Comparison of ENCODE assay signal across 32 cellular contexts in the genomic region with DNA sequence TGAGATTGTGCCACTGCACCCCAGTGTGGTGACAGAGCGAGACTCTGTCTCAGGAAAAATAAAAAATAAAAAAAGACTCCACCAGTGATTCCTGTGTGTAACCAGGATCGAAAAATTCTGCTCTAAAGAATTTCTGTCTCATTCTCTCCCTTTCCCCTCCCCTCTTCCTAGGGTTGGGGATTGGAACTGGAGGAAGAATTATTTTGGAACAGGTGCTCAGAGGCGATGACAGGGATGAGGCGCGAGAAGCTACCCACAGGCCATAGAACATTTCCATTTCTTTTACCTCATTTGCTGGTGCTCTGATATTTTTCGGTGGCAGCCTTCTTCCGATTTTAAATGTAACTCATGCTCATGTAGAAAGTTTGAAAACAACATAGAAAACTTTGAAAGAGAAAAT.
"Had no signal": no experiment of that assay in that cellular context is flagged by ENCODE, and none has a peak within 500 bp of the region (broad histone marks: within the 10 kb centered on the region; RNA-seq: fewer than 3 reads in every experiment).

No MANE protein-coding gene starts in this region.

- H3K4me1 ChIP-seq: ascending aorta, breast epithelium had no signal

- H3K9me3 ChIP-seq: ascending aorta, breast epithelium, esophagus squamous epithelium, heart left ventricle had no signal

- H3K4me3 ChIP-seq: ascending aorta, breast epithelium, cardiac muscle cell, coronary artery, dorsolateral prefrontal cortex, esophagus squamous epithelium, heart left ventricle had no signal

- H3K9me3 Mint-ChIP-seq: activated CD4-positive, alpha-beta memory T cell treated with anti-CD3 and anti-CD28 coated beads, Interleukin-2, amount 10 ng/mL, durations not matched to agents 7 days and 5 days; activated CD4-positive, alpha-beta T cell treated with anti-CD3 and anti-CD28 coated beads, Interleukin-2, amount 10 ng/mL, durations not matched to agents 7 days and 5 days; activated naive CD4-positive, alpha-beta T cell treated with anti-CD3 and anti-CD28 coated beads, Interleukin-2, amount 10 ng/mL, durations not matched to agents 7 days and 5 days; activated naive CD4-positive, alpha-beta T cell treated with anti-CD3 and anti-CD28 coated beads, Interleukin-2, amount 50 U/mL, for 72 hours; activated naive CD8-positive, alpha-beta T cell treated with anti-CD3 and anti-CD28 coated beads, Interleukin-2, amount 10 ng/mL, durations not matched to agents 7 days and 5 days; activated T-cell treated with anti-CD3 and anti-CD28 coated beads, Interleukin-2, amount 50 U/mL, for 24 hours; activated T-cell treated with anti-CD3 and anti-CD28 coated beads, Interleukin-2, amount 50 U/mL, for 72 hours; brain; central memory CD8-positive, alpha-beta T cell; dendritic cell treated with granulocyte-macrophage colony-stimulating factor and Interleukin-4, amounts not matched to agents 40 ng/mL and 50 ng/mL, for 4 days; T-cell; T-helper 1 cell treated with Interleukin-12 subunit alpha and Interleukin-12 subunit beta and Interleukin-4 antibody, amounts not matched to agents 30 μg/mL and 1 μg/mL, for 36 hours; WTC11 had no signal

- H3K4me3 Mint-ChIP-seq: activated CD4-positive, alpha-beta memory T cell treated with anti-CD3 and anti-CD28 coated beads, Interleukin-2, amount 10 ng/mL, durations not matched to agents 7 days and 5 days; activated CD4-positive, alpha-beta T cell treated with anti-CD3 and anti-CD28 coated beads, Interleukin-2, amount 10 ng/mL, durations not matched to agents 7 days and 5 days; activated naive CD4-positive, alpha-beta T cell treated with anti-CD3 and anti-CD28 coated beads, Interleukin-2, amount 10 ng/mL, durations not matched to agents 7 days and 5 days; activated naive CD8-positive, alpha-beta T cell treated with anti-CD3 and anti-CD28 coated beads, Interleukin-2, amount 10 ng/mL, durations not matched to agents 7 days and 5 days; activated T-cell treated with anti-CD3 and anti-CD28 coated beads, Interleukin-2, amount 50 U/mL, for 24 hours; activated T-cell treated with anti-CD3 and anti-CD28 coated beads, Interleukin-2, amount 50 U/mL, for 72 hours; brain; central memory CD8-positive, alpha-beta T cell; dendritic cell treated with granulocyte-macrophage colony-stimulating factor and Interleukin-4, amounts not matched to agents 40 ng/mL and 50 ng/mL, for 4 days; T-cell; T-helper 1 cell treated with Interleukin-12 subunit alpha and Interleukin-12 subunit beta and Interleukin-4 antibody, amounts not matched to agents 30 μg/mL and 1 μg/mL, for 36 hours; WTC11 had no signal

- H3K36me3 Mint-ChIP-seq: activated naive CD4-positive, alpha-beta T cell treated with anti-CD3 and anti-CD28 coated beads, Interleukin-2, amount 10 ng/mL, durations not matched to agents 7 days and 5 days; activated naive CD4-positive, alpha-beta T cell treated with anti-CD3 and anti-CD28 coated beads, Interleukin-2, amount 50 U/mL, for 72 hours; activated naive CD8-positive, alpha-beta T cell treated with anti-CD3 and anti-CD28 coated beads, Interleukin-2, amount 10 ng/mL, durations not matched to agents 7 days and 5 days; T-cell had no signal

- H3K27ac Mint-ChIP-seq: activated CD4-positive, alpha-beta memory T cell treated with anti-CD3 and anti-CD28 coated beads, Interleukin-2, amount 10 ng/mL, durations not matched to agents 7 days and 5 days; activated CD4-positive, alpha-beta T cell treated with anti-CD3 and anti-CD28 coated beads, Interleukin-2, amount 10 ng/mL, durations not matched to agents 7 days and 5 days; activated naive CD4-positive, alpha-beta T cell treated with anti-CD3 and anti-CD28 coated beads, Interleukin-2, amount 10 ng/mL, durations not matched to agents 7 days and 5 days; activated naive CD4-positive, alpha-beta T cell treated with anti-CD3 and anti-CD28 coated beads, Interleukin-2, amount 50 U/mL, for 72 hours; activated naive CD8-positive, alpha-beta T cell treated with anti-CD3 and anti-CD28 coated beads, Interleukin-2, amount 10 ng/mL, durations not matched to agents 7 days and 5 days; activated T-cell treated with anti-CD3 and anti-CD28 coated beads, Interleukin-2, amount 50 U/mL, for 24 hours; activated T-cell treated with anti-CD3 and anti-CD28 coated beads, Interleukin-2, amount 50 U/mL, for 72 hours; dendritic cell treated with granulocyte-macrophage colony-stimulating factor and Interleukin-4, amounts not matched to agents 40 ng/mL and 50 ng/mL, for 4 days; T-cell; T-helper 1 cell treated with Interleukin-12 subunit alpha and Interleukin-12 subunit beta and Interleukin-4 antibody, amounts not matched to agents 30 μg/mL and 1 μg/mL, for 36 hours; WTC11 had no signal

- FAIRE-seq: frontal cortex had no signal

- H3K4me1 Mint-ChIP-seq: activated CD4-positive, alpha-beta memory T cell treated with anti-CD3 and anti-CD28 coated beads, Interleukin-2, amount 10 ng/mL, durations not matched to agents 7 days and 5 days; activated CD4-positive, alpha-beta T cell treated with anti-CD3 and anti-CD28 coated beads, Interleukin-2, amount 10 ng/mL, durations not matched to agents 7 days and 5 days; activated naive CD4-positive, alpha-beta T cell treated with anti-CD3 and anti-CD28 coated beads, Interleukin-2, amount 10 ng/mL, durations not matched to agents 7 days and 5 days; activated naive CD8-positive, alpha-beta T cell treated with anti-CD3 and anti-CD28 coated beads, Interleukin-2, amount 10 ng/mL, durations not matched to agents 7 days and 5 days; central memory CD8-positive, alpha-beta T cell; T-cell had no signal

- H3K27ac ChIP-seq: ascending aorta, breast epithelium, cardiac muscle cell, coronary artery, esophagus squamous epithelium had no signal

- H3K36me3 ChIP-seq: ascending aorta, breast epithelium, cardiac muscle cell, esophagus squamous epithelium, heart left ventricle had no signal

- H3K27me3 Mint-ChIP-seq: activated CD4-positive, alpha-beta memory T cell treated with anti-CD3 and anti-CD28 coated beads, Interleukin-2, amount 10 ng/mL, durations not matched to agents 7 days and 5 days; activated CD4-positive, alpha-beta T cell treated with anti-CD3 and anti-CD28 coated beads, Interleukin-2, amount 10 ng/mL, durations not matched to agents 7 days and 5 days; activated naive CD8-positive, alpha-beta T cell treated with anti-CD3 and anti-CD28 coated beads, Interleukin-2, amount 10 ng/mL, durations not matched to agents 7 days and 5 days; brain; central memory CD8-positive, alpha-beta T cell; dendritic cell treated with granulocyte-macrophage colony-stimulating factor and Interleukin-4, amounts not matched to agents 40 ng/mL and 50 ng/mL, for 4 days had no signal

- ATAC-seq: activated naive CD4-positive, alpha-beta T cell treated with anti-CD3 and anti-CD28 coated beads, Interleukin-2, amount 50 U/mL, for 72 hours; activated T-cell treated with anti-CD3 and anti-CD28 coated beads, Interleukin-2, amount 50 U/mL, for 72 hours; heart left ventricle; T-cell; WTC11 had no signal

- H3K27me3 ChIP-seq: ascending aorta, breast epithelium, cardiac muscle cell, dorsolateral prefrontal cortex, esophagus squamous epithelium, heart left ventricle had no signal

- DNase-seq: activated CD4-positive, alpha-beta memory T cell treated with anti-CD3 and anti-CD28 coated beads, Interleukin-2, amount 10 ng/mL, durations not matched to agents 7 days and 5 days; activated CD4-positive, alpha-beta T cell treated with anti-CD3 and anti-CD28 coated beads for 1 hour; activated CD4-positive, alpha-beta T cell treated with anti-CD3 and anti-CD28 coated beads for 4 hours; activated CD4-positive, alpha-beta T cell treated with anti-CD3 and anti-CD28 coated beads, Interleukin-2, amount 10 ng/mL, durations not matched to agents 7 days and 5 days; activated CD4-positive, alpha-beta T cell treated with anti-CD3 and anti-CD28 coated beads, Interleukin-2, amount 50 U/mL, for 4 hours; activated CD8-positive, alpha-beta memory T cell treated with anti-CD3 and anti-CD28 coated beads, Interleukin-2, amount 50 U/mL, for 48 hours; activated gamma-delta T cell; activated naive CD4-positive, alpha-beta T cell; activated naive CD4-positive, alpha-beta T cell treated with anti-CD3 and anti-CD28 coated beads, Interleukin-2, amount 10 ng/mL, durations not matched to agents 7 days and 5 days; activated naive CD8-positive, alpha-beta T cell treated with anti-CD3 and anti-CD28 coated beads, Interleukin-2, amount 10 ng/mL, durations not matched to agents 7 days and 5 days; activated T-cell treated with anti-CD3 and anti-CD28 coated beads for 4 hours; activated T-cell treated with anti-CD3 and anti-CD28 coated beads, Interleukin-2, amount 50 U/mL, for 24 hours; activated T-cell treated with anti-CD3 and anti-CD28 coated beads, Interleukin-2, amount 50 U/mL, for 72 hours; dorsolateral prefrontal cortex; effector memory CD4-positive, alpha-beta T cell; erythroblast; esophagus squamous epithelium; heart left ventricle; SW 1271; T-cell; T-helper 9 cell had no signal
